ENCODE assay signal across 8 cellular contexts in the genomic region with DNA sequence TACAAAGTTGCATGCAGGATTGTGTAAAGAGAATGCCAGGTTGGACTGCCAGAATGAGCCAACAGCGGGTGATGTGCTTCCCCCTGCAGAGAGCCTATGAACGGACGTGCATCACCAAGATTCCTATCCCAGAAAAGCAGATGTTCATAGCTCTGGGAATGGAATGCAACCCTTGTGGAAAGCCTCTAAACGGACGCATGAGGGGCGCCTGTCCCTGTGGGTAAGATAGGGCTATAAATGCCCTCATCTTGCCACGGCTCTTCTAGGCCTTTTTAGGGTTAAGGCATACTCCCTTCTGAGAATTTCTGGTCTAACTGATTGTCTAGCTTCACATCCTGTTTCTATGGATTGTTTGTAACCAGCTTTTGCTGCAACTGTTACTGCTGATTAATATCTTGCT. TPM values are rescaled to one million over a fixed set of nuclear protein-coding genes. Genes with fewer than 3 reads are reported as not detected.
DNase-seq lines count a peak whose midpoint lies in the region; ATAC-seq and TF ChIP-seq lines count a peak whose summit lies in the region.
"Not testable (repeated sequence)": the region's sequence is repeated elsewhere in the genome, so short reads cannot be mapped to it uniquely, and the experiment has no call there.
"Had no signal": no experiment of that assay in that cellular context is flagged by ENCODE, and none has a peak within 500 bp of the region (broad histone marks: within the 10 kb centered on the region; RNA-seq: fewer than 3 reads in every experiment).

No MANE protein-coding gene starts in this region.

- peaks cover 52% of the 10 kb centered on the region for H3K4me1 ChIP-seq in CD4-positive, CD25-positive, alpha-beta regulatory T cell (ENCODE audit: control insufficient read depth, insufficient read depth, low read length, poor library complexity, severe bottlenecking)
- not testable (repeated sequence) for H3K4me1 ChIP-seq in neural progenitor cell

- H3K9me3 Mint-ChIP-seq in CD4-positive, CD25-positive, alpha-beta regulatory T cell; IgD-negative memory B cell; T-helper 2 cell treated with Interferon-gamma antibody and Interleukin-4, amounts not matched to agents 5 μg/mL and 100 μg/mL, for 36 hours; activated CD8-positive, alpha-beta T cell treated with anti-CD3 and anti-CD28 coated beads for 36 hours; activated naive CD8-positive, alpha-beta T cell (ENCODE audit: low read depth); neural progenitor cell: not testable (repeated sequence)

- intact Hi-C loops in activated CD8-positive, alpha-beta T cell treated with anti-CD3 and anti-CD28 coated beads for 36 hours (cut with micrococcal nuclease): not testable (repeated sequence)

- TF ChIP-seq CTCF in activated CD8-positive, alpha-beta T cell treated with anti-CD3 and anti-CD28 coated beads for 36 hours (IDR thresholded peaks at IDR 0.05); neural progenitor cell (IDR thresholded peaks at IDR 0.05): not testable (repeated sequence)

- POLR2A ChIA-PET in activated CD8-positive, alpha-beta T cell treated with anti-CD3 and anti-CD28 coated beads for 36 hours (lab: Charles Lee): interaction anchor here (1.1 to 5.4 kb wide), 4 partner anchors 8 to 62 kb away, joined by 3 to 73 read pairs (median 34); partner anchors contain the start of genes CGAS and EEF1A1

- H3K27me3 Mint-ChIP-seq in CD4-positive, CD25-positive, alpha-beta regulatory T cell; IgD-negative memory B cell; T-helper 2 cell treated with Interferon-gamma antibody and Interleukin-4, amounts not matched to agents 5 μg/mL and 100 μg/mL, for 36 hours (ENCODE audit: low read depth); activated CD8-positive, alpha-beta T cell treated with anti-CD3 and anti-CD28 coated beads for 36 hours; activated naive CD8-positive, alpha-beta T cell; neural progenitor cell (ENCODE audit: insufficient read depth, low read depth): not testable (repeated sequence)

- peak overlapping the region; percentile 19 for H3K4me3 ChIP-seq in CD4-positive, CD25-positive, alpha-beta regulatory T cell (ENCODE audit: low read depth, low read length)
- H3K4me3 ChIP-seq in neural progenitor cell: not testable (repeated sequence)

- not testable (repeated sequence) for H3F3A ChIP-seq in neural progenitor cell (ENCODE audit: low read depth)

- not testable (repeated sequence) for H3K27me3 ChIP-seq in CD4-positive, CD25-positive, alpha-beta regulatory T cell (ENCODE audit: control insufficient read depth, insufficient read depth, low read length); neural progenitor cell

- DNase-seq in CD4-positive, CD25-positive, alpha-beta regulatory T cell: peak in 1 of 3 donors; percentile 52
- not testable (repeated sequence) for DNase-seq in T-helper 2 cell treated with Interferon-gamma antibody and Interleukin-4, amounts not matched to agents 5 μg/mL and 100 μg/mL, for 36 hours (ENCODE audit: low spot score); activated CD8-positive, alpha-beta T cell treated with anti-CD3 and anti-CD28 coated beads for 36 hours; neural progenitor cell (ENCODE audit: low spot score)
- peak; percentile 7 for DNase-seq in globus pallidus (ENCODE audit: low spot score)

- H3K4me1 Mint-ChIP-seq in CD4-positive, CD25-positive, alpha-beta regulatory T cell: peaks cover 18 to 60% (median 43%) of the 10 kb centered on the region in 4 donors
- H3K4me1 Mint-ChIP-seq in IgD-negative memory B cell (peaks cover 22 to 25% (median 23%) of the 10 kb centered on the region in 3 donors), neural progenitor cell (peaks cover 21% of the 10 kb centered on the region)
- peaks cover 53% of the 10 kb centered on the region for H3K4me1 Mint-ChIP-seq in T-helper 2 cell treated with Interferon-gamma antibody and Interleukin-4, amounts not matched to agents 5 μg/mL and 100 μg/mL, for 36 hours (ENCODE audit: low read depth)
- peaks cover 38% of the 10 kb centered on the region for H3K4me1 Mint-ChIP-seq in activated CD8-positive, alpha-beta T cell treated with anti-CD3 and anti-CD28 coated beads for 36 hours (ENCODE audit: low read depth)
- H3K4me1 Mint-ChIP-seq in activated naive CD8-positive, alpha-beta T cell (ENCODE audit: low read depth): peaks cover 33% of the 10 kb centered on the region

- H3K27ac ChIP-seq in CD4-positive, CD25-positive, alpha-beta regulatory T cell (ENCODE audit: insufficient read depth, low read length, poor library complexity, severe bottlenecking); neural progenitor cell: not testable (repeated sequence)

- H3K9me3 ChIP-seq in CD4-positive, CD25-positive, alpha-beta regulatory T cell (ENCODE audit: control insufficient read depth in 2 of 2, low read length in 2 of 2); neural progenitor cell (ENCODE audit: low read depth): not testable (repeated sequence)

- H2AFZ ChIP-seq in neural progenitor cell (replicated peaks): not testable (repeated sequence)

- not testable (repeated sequence) for ATAC-seq in CD4-positive, CD25-positive, alpha-beta regulatory T cell (ENCODE audit: low read depth in 2 of 2); activated CD8-positive, alpha-beta T cell treated with anti-CD3 and anti-CD28 coated beads for 36 hours

- H3K4me2 ChIP-seq in neural progenitor cell: not testable (repeated sequence)

- H4K20me1 ChIP-seq in neural progenitor cell (ENCODE audit: low read depth): not testable (repeated sequence)

- H3K27ac Mint-ChIP-seq in CD4-positive, CD25-positive, alpha-beta regulatory T cell: peak overlapping the region; percentile 92 to 98 (median 96)
- H3K27ac Mint-ChIP-seq in IgD-negative memory B cell (peak overlapping the region in 2 of 3 donors; percentile 71 to 73), neural progenitor cell (peak overlapping the region; percentile 77)
- peak overlapping the region; percentile 88 for H3K27ac Mint-ChIP-seq in T-helper 2 cell treated with Interferon-gamma antibody and Interleukin-4, amounts not matched to agents 5 μg/mL and 100 μg/mL, for 36 hours
- H3K27ac Mint-ChIP-seq in activated CD8-positive, alpha-beta T cell treated with anti-CD3 and anti-CD28 coated beads for 36 hours: peak overlapping the region; percentile 96
- peak overlapping the region; percentile 43 for H3K27ac Mint-ChIP-seq in activated naive CD8-positive, alpha-beta T cell

- not testable (repeated sequence) for H3K36me3 Mint-ChIP-seq in CD4-positive, CD25-positive, alpha-beta regulatory T cell; IgD-negative memory B cell; activated naive CD8-positive, alpha-beta T cell; neural progenitor cell
- H3K36me3 Mint-ChIP-seq in T-helper 2 cell treated with Interferon-gamma antibody and Interleukin-4, amounts not matched to agents 5 μg/mL and 100 μg/mL, for 36 hours (ENCODE audit: low read depth): peaks cover 19% of the 10 kb centered on the region
- H3K36me3 Mint-ChIP-seq in activated CD8-positive, alpha-beta T cell treated with anti-CD3 and anti-CD28 coated beads for 36 hours (ENCODE audit: low read depth): peaks cover 19% of the 10 kb centered on the region

- not testable (repeated sequence) for H3K9ac ChIP-seq in neural progenitor cell

- peak overlapping the region; percentile 95 to 99 (median 97) for H3K4me3 Mint-ChIP-seq in CD4-positive, CD25-positive, alpha-beta regulatory T cell
- H3K4me3 Mint-ChIP-seq in IgD-negative memory B cell: peak overlapping the region in 1 of 4 donors; percentile 66
- peak overlapping the region; percentile 96 for H3K4me3 Mint-ChIP-seq in T-helper 2 cell treated with Interferon-gamma antibody and Interleukin-4, amounts not matched to agents 5 μg/mL and 100 μg/mL, for 36 hours
- H3K4me3 Mint-ChIP-seq in activated CD8-positive, alpha-beta T cell treated with anti-CD3 and anti-CD28 coated beads for 36 hours: peak overlapping the region; percentile 91
- H3K4me3 Mint-ChIP-seq in activated naive CD8-positive, alpha-beta T cell; neural progenitor cell: not testable (repeated sequence)

- CTCF ChIA-PET in activated CD8-positive, alpha-beta T cell treated with anti-CD3 and anti-CD28 coated beads for 36 hours (lab: Charles Lee): interaction anchor here (1.7 kb wide), 1 partner anchor 54 kb away, joined by 3 read pairs; no protein-coding TSS in a partner anchor

- peaks cover 28% of the 10 kb centered on the region for H3K79me2 ChIP-seq in neural progenitor cell (ENCODE audit: low read depth)

- not testable (repeated sequence) for H3K36me3 ChIP-seq in CD4-positive, CD25-positive, alpha-beta regulatory T cell (ENCODE audit: control insufficient read depth, insufficient read depth, low read length); neural progenitor cell

RNA-seq across cellular contexts. Expression of gene MTO1, which starts 2.1 kb away (rescaled TPM):
- 69.9 TPM for total RNA-seq in CD4-positive, CD25-positive, alpha-beta regulatory T cell
- 10 to 100 TPM; 34.9 to 46.1 (median 41.6) TPM for polyA plus RNA-seq in CD4-positive, CD25-positive, alpha-beta regulatory T cell
- 47.9 TPM for polyA plus RNA-seq in IgD-negative memory B cell
- total RNA-seq in activated CD8-positive, alpha-beta T cell treated with anti-CD3 and anti-CD28 coated beads for 36 hours: 10 to 100 TPM; 42.1 to 43.2 TPM
- 28.6 and 40.0 TPM in 2 replicates for total RNA-seq in neural progenitor cell (ENCODE audit: low replicate concordance)

RNA-seq across cellular contexts. Expression of gene CGAS, which starts 7.4 kb away (rescaled TPM):
- 24.2 TPM for total RNA-seq in CD4-positive, CD25-positive, alpha-beta regulatory T cell
- polyA plus RNA-seq in CD4-positive, CD25-positive, alpha-beta regulatory T cell: 10 to 100 TPM in 3 of 4 donors, 1 to 10 TPM in 1; 9.0 to 18.3 (median 12.0) TPM
- 16.2 TPM for polyA plus RNA-seq in IgD-negative memory B cell
- 10 to 100 TPM; 21.1 to 23.2 TPM for total RNA-seq in activated CD8-positive, alpha-beta T cell treated with anti-CD3 and anti-CD28 coated beads for 36 hours
- total RNA-seq in neural progenitor cell (ENCODE audit: low replicate concordance): 0.62 and 0.90 TPM in 2 replicates
- total RNA-seq: H4 had no signal

Comparison
In these comparisons a context has a peak if more than half of its experiments do, and no peak if none do; other contexts are left out.
1. H3K27ac Mint-ChIP-seq: peak in every context shown above with its lines; median percentile 96 in CD4-positive, CD25-positive, alpha-beta regulatory T cell; 96 in activated CD8-positive, alpha-beta T cell treated with anti-CD3 and anti-CD28 coated beads for 36 hours; 88 in T-helper 2 cell treated with Interferon-gamma antibody and Interleukin-4, amounts not matched to agents 5 μg/mL and 100 μg/mL, for 36 hours; 77 in neural progenitor cell; 72 in IgD-negative memory B cell; 43 in activated naive CD8-positive, alpha-beta T cell.
2. RNA of gene CGAS, which starts 7.4 kb away (total RNA-seq): 24.2 TPM in CD4-positive, CD25-positive, alpha-beta regulatory T cell (single experiment) and 21.1 to 23.2 TPM in activated CD8-positive, alpha-beta T cell treated with anti-CD3 and anti-CD28 coated beads for 36 hours; 0.62 to 0.90 TPM in neural progenitor cell; every median in the first group is over 10 times any median in the second.